16 cellular contexts compared by ENCODE assay signal in genomic region chr3:52082951-52083350, GRCh38. TPM values are rescaled to one million over a fixed set of nuclear protein-coding genes. Genes with fewer than 3 reads are reported as not detected.
A peak's percentile ranks its signal among the peaks of the same experiment; 100 is the strongest.
DNase-seq lines count a peak whose midpoint lies in the region; ATAC-seq and TF ChIP-seq lines count a peak whose summit lies in the region.
"Had no signal": no experiment of that assay in that cellular context is flagged by ENCODE, and none has a peak within 500 bp of the region (broad histone marks: within the 10 kb centered on the region; RNA-seq: fewer than 3 reads in every experiment).

No MANE protein-coding gene starts in this region.

- H3K27me3 Mint-ChIP-seq in T-helper 17 cell = no peaks in the 10 kb centered on the region
- H3K27me3 Mint-ChIP-seq: CD4-positive, CD25-positive, alpha-beta regulatory T cell; CD8-positive, alpha-beta memory T cell had no signal

- 95% methylated on average over 8 of the region's 8 CpGs for WGBS in right cardiac atrium
- WGBS in mesenchymal stem cell = 93% methylated on average over 8 of the region's 8 CpGs
- WGBS in psoas muscle, 3 donors = 95 to 97% (median 96%) methylated on average over 8 of the region's 8 CpGs

- DNase-seq in right cardiac atrium = peak; percentile 5 to 39 (median 33)
- no peak for DNase-seq in cardiac septum (ENCODE audit: low spot score)
- no peak for DNase-seq in mesenchymal stem cell
- peak; percentile 7 to 40 for DNase-seq in psoas muscle
- DNase-seq in DMS53 (lab: John Stamatoyannopoulos, UW) = no peak
- DNase-seq in T-helper 17 cell = no peak
- no peak for DNase-seq in putamen (ENCODE audit: low spot score)
- DNase-seq: ACHN; BE2C; C1 segment of cervical spinal cord; CD4-positive, CD25-positive, alpha-beta regulatory T cell; CD8-positive, alpha-beta memory T cell; COR-L47; DMS 273 treated with DMSO at 0.1 percent for 48 hours had no signal

- peaks cover 0 to 8% of the 10 kb centered on the region in 2 experiments for H3K36me3 ChIP-seq in mesenchymal stem cell (ENCODE audit: control insufficient read depth in 1 of 2, insufficient read depth in 2 of 2, low read depth in 1 of 2, low read length in 2 of 2)
- no peaks in the 10 kb centered on the region for H3K36me3 ChIP-seq in psoas muscle (ENCODE audit: insufficient read depth in 1 of 2, low read depth in 1 of 2)
- H3K36me3 ChIP-seq: BE2C, HAP-1 had no signal

- H3K27me3 ChIP-seq in right cardiac atrium (ENCODE audit: control insufficient read depth, insufficient read depth) = no peaks in the 10 kb centered on the region
- H3K27me3 ChIP-seq in mesenchymal stem cell (ENCODE audit: control insufficient read depth in 1 of 2, insufficient read depth in 1 of 2, low read length in 2 of 2) = no peaks in the 10 kb centered on the region
- no peaks in the 10 kb centered on the region for H3K27me3 ChIP-seq in psoas muscle (ENCODE audit: insufficient read depth in 3 of 3, low read length in 2 of 3)
- H3K27me3 ChIP-seq: BE2C had no signal

- peaks cover 14% of the 10 kb centered on the region for H3K4me1 Mint-ChIP-seq in T-helper 17 cell

- H3K4me2 ChIP-seq in mesenchymal stem cell (ENCODE audit: low read length, poor library complexity, severe bottlenecking) = no peak overlapping the region

- H3K27ac Mint-ChIP-seq in T-helper 17 cell = no peak overlapping the region

- no peak overlapping the region for H2BK120ac ChIP-seq in mesenchymal stem cell (ENCODE audit: low read depth, low read length)

- no peaks in the 10 kb centered on the region for H3K79me1 ChIP-seq in mesenchymal stem cell (replicated peaks; ENCODE audit: low read length, poor library complexity, severe bottlenecking)

- H2BK5ac ChIP-seq in mesenchymal stem cell (ENCODE audit: low read depth, low read length, poor library complexity, severe bottlenecking) = no peak overlapping the region

- H2AFZ ChIP-seq in mesenchymal stem cell (ENCODE audit: low read depth, low read length) = no peak overlapping the region

- H3K27ac ChIP-seq in right cardiac atrium (ENCODE audit: low read length) (no peak overlapping the region), mesenchymal stem cell (ENCODE audit: low read length, poor library complexity, severe bottlenecking) (no peak overlapping the region), psoas muscle (no peak overlapping the region)
- H3K27ac ChIP-seq: HL-60 had no signal

- no peak overlapping the region for H3K23ac ChIP-seq in mesenchymal stem cell (ENCODE audit: low read length in 2 of 2)

- H2BK12ac ChIP-seq in mesenchymal stem cell (ENCODE audit: low read length in 2 of 2) = no peak overlapping the region

- intact Hi-C loops in right cardiac atrium (cut with DNase I) (no loop called here), cardiac septum (cut with DNase I) (no loop called here), psoas muscle (cut with DNase I) (no loop called here)

- H3K36me3 Mint-ChIP-seq in T-helper 17 cell (ENCODE audit: low read depth) = no peaks in the 10 kb centered on the region
- H3K36me3 Mint-ChIP-seq: CD4-positive, CD25-positive, alpha-beta regulatory T cell; CD8-positive, alpha-beta memory T cell had no signal

- H3K4me3 ChIP-seq in right cardiac atrium (ENCODE audit: low read length) = no peak overlapping the region
- no peak overlapping the region for H3K4me3 ChIP-seq in mesenchymal stem cell (ENCODE audit: insufficient read depth in 1 of 2, low read depth in 1 of 2, low read length in 2 of 2)
- H3K4me3 ChIP-seq in psoas muscle = no peak overlapping the region
- H3K4me3 ChIP-seq: HAP-1 had no signal

- no peak overlapping the region for H2BK15ac ChIP-seq in mesenchymal stem cell (ENCODE audit: low read depth, poor library complexity, severe bottlenecking)

- no peak overlapping the region for H2AK5ac ChIP-seq in mesenchymal stem cell (ENCODE audit: low read length, severe bottlenecking)

- H3K4me3 Mint-ChIP-seq in T-helper 17 cell = no peak overlapping the region
- H3K4me3 Mint-ChIP-seq: CD4-positive, CD25-positive, alpha-beta regulatory T cell; CD8-positive, alpha-beta memory T cell had no signal

- ATAC-seq in right cardiac atrium = no peak
- ATAC-seq in psoas muscle = no peak
- no peak for ATAC-seq in T-helper 17 cell

- H4K8ac ChIP-seq in mesenchymal stem cell (ENCODE audit: low read length) = no peak overlapping the region

- no peak overlapping the region for H3K4ac ChIP-seq in mesenchymal stem cell (ENCODE audit: low read depth in 1 of 2, low read length in 2 of 2)

- H3K9me3 ChIP-seq in right cardiac atrium (ENCODE audit: control insufficient read depth, low read length) = no peaks in the 10 kb centered on the region
- no peaks in the 10 kb centered on the region for H3K9me3 ChIP-seq in mesenchymal stem cell (ENCODE audit: control insufficient read depth, low read length)
- H3K9me3 ChIP-seq in psoas muscle = no peaks in the 10 kb centered on the region
- no peaks in the 10 kb centered on the region for H3K9me3 ChIP-seq in T-helper 17 cell (ENCODE audit: control insufficient read depth, low read length, poor library complexity, severe bottlenecking)
- H3K9me3 ChIP-seq: BE2C, HAP-1 had no signal

- no peak for TF ChIP-seq CTCF in psoas muscle (IDR thresholded peaks at IDR 0.05)

- H3K9ac ChIP-seq in mesenchymal stem cell (ENCODE audit: low read length) = no peak overlapping the region

- H3K4me1 ChIP-seq in right cardiac atrium (ENCODE audit: control insufficient read depth, insufficient read depth, low read length) (peaks cover 7% of the 10 kb centered on the region), mesenchymal stem cell (ENCODE audit: control insufficient read depth, insufficient read depth, low read depth, low read length) (peaks cover 8% of the 10 kb centered on the region), psoas muscle (no peaks in the 10 kb centered on the region)
- H3K4me1 ChIP-seq: BE2C, HAP-1 had no signal

- no peak overlapping the region for H3K14ac ChIP-seq in mesenchymal stem cell (ENCODE audit: low read length in 2 of 2)

- H4K91ac ChIP-seq in mesenchymal stem cell (ENCODE audit: low read length) = peak overlapping the region; percentile 34

- H3K18ac ChIP-seq in mesenchymal stem cell (ENCODE audit: low read depth in 1 of 2, low read length in 2 of 2) = no peak overlapping the region

RNA-seq across cellular contexts. Expression of gene DUSP7, which starts 26.6 kb away (rescaled TPM):
- total RNA-seq in right cardiac atrium = 10 to 100 TPM; 27.2 to 39.9 (median 36.2) TPM
- polyA plus RNA-seq in right cardiac atrium = 18.1 TPM
- 21.2 TPM for total RNA-seq in cardiac septum
- 30.5 TPM for polyA plus RNA-seq in mesenchymal stem cell (2013, experiment 1 of 2)
- polyA plus RNA-seq in mesenchymal stem cell (2013, experiment 2 of 2) = 30.2 TPM
- total RNA-seq in psoas muscle = 10 to 100 TPM in 3 of 4 donors, 1 to 10 TPM in 1; 9.7 to 31.9 (median 17.1) TPM
- polyA plus RNA-seq in psoas muscle = 10 to 100 TPM in 2 of 3 donors, 1 to 10 TPM in 1; 7.4 to 27.6 (median 15.7) TPM
- 10 to 100 TPM; 15.8 to 18.6 TPM for total RNA-seq in T-helper 17 cell

Comparison
In these comparisons a context has a peak if more than half of its experiments do, and no peak if none do; other contexts are left out.
1. DNase-seq: peak in right cardiac atrium (3 of 3) and psoas muscle (2 of 2); none in cardiac septum (single experiment), mesenchymal stem cell (single experiment), DMS53 (single experiment), T-helper 17 cell (0 of 3) and putamen (single experiment).